ENCODE assay signal across 29 cellular contexts in genomic region chr2:509888-510287, GRCh38.
"Had no signal": no experiment of that assay in that cellular context is flagged by ENCODE, and none has a peak within 500 bp of the region (broad histone marks: within the 10 kb centered on the region; RNA-seq: fewer than 3 reads in every experiment).

No MANE protein-coding gene starts in this region.

- H3K27me3 ChIP-seq: brain microvascular endothelial cell, foreskin keratinocyte, gastrocnemius medialis had no signal

- H3K9me3 ChIP-seq: esophagus muscularis mucosa, gastrocnemius medialis, heart left ventricle had no signal

- FAIRE-seq: astrocyte had no signal

- H3K36me3 ChIP-seq: brain microvascular endothelial cell, esophagus muscularis mucosa, gastrocnemius medialis, heart left ventricle, WERI-Rb-1 had no signal

- DNase-seq: activated B cell treated with CpG ODN at 0.5 μM for 24 hours; activated CD4-positive, alpha-beta T cell treated with anti-CD3 and anti-CD28 coated beads for 48 hours; activated CD4-positive, alpha-beta T cell treated with anti-CD3 and anti-CD28 coated beads, Interleukin-2, amount 50 U/mL, for 1 hour; activated CD4-positive, alpha-beta T cell treated with anti-CD3 and anti-CD28 coated beads, Interleukin-2, amount 50 U/mL, for 48 hours; activated CD8-positive, alpha-beta memory T cell treated with anti-CD3 and anti-CD28 coated beads for 24 hours; activated CD8-positive, alpha-beta T cell treated with anti-CD3 and anti-CD28 coated beads for 36 hours; activated gamma-delta T cell treated with Interleukin-2 at 50 U/mL for 16 hours; activated naive CD4-positive, alpha-beta T cell treated with anti-CD3 and anti-CD28 coated beads, Interleukin-2, amount 50 U/mL, for 16 hours; activated naive CD4-positive, alpha-beta T cell treated with Interleukin-2 at 50 U/mL for 16 hours; activated T-cell treated with anti-CD3 and anti-CD28 coated beads, Interleukin-2, amount 50 U/mL, for 48 hours; amniotic stem cell; anterior cingulate cortex; brain microvascular endothelial cell; effector CD8-positive, alpha-beta T cell; erythroblast; foreskin keratinocyte; gastrocnemius medialis; glutamatergic neuron; heart left ventricle; T-helper 1 cell; T-helper 17 cell; T1000; WERI-Rb-1 had no signal

- H3K4me3 Mint-ChIP-seq: activated B cell treated with CpG ODN at 0.5 μM for 24 hours; activated CD8-positive, alpha-beta T cell treated with anti-CD3 and anti-CD28 coated beads for 36 hours; activated naive CD8-positive, alpha-beta T cell; central memory CD8-positive, alpha-beta T cell; T-helper 17 cell; T-helper 2 cell treated with Interferon-gamma antibody and Interleukin-4, amounts not matched to agents 5 μg/mL and 100 μg/mL, for 36 hours had no signal

- H3K4me1 ChIP-seq: esophagus muscularis mucosa, foreskin keratinocyte, gastrocnemius medialis, heart left ventricle had no signal

- H3K36me3 Mint-ChIP-seq: activated naive CD8-positive, alpha-beta T cell had no signal

- H3K27ac Mint-ChIP-seq: activated B cell treated with CpG ODN at 0.5 μM for 24 hours; activated CD8-positive, alpha-beta T cell treated with anti-CD3 and anti-CD28 coated beads for 36 hours; activated naive CD8-positive, alpha-beta T cell; T-helper 17 cell; T-helper 2 cell treated with Interferon-gamma antibody and Interleukin-4, amounts not matched to agents 5 μg/mL and 100 μg/mL, for 36 hours had no signal

- H3K4me1 Mint-ChIP-seq: activated B cell treated with CpG ODN at 0.5 μM for 24 hours; central memory CD8-positive, alpha-beta T cell; T-helper 17 cell had no signal

- H3K27me3 Mint-ChIP-seq: activated naive CD8-positive, alpha-beta T cell had no signal

- H3K4me3 ChIP-seq: esophagus muscularis mucosa, gastrocnemius medialis, heart left ventricle had no signal

- H3K9me3 Mint-ChIP-seq: activated B cell treated with CpG ODN at 0.5 μM for 24 hours; activated CD8-positive, alpha-beta T cell treated with anti-CD3 and anti-CD28 coated beads for 36 hours; central memory CD8-positive, alpha-beta T cell; T-helper 2 cell treated with Interferon-gamma antibody and Interleukin-4, amounts not matched to agents 5 μg/mL and 100 μg/mL, for 36 hours had no signal

- ATAC-seq: activated CD4-positive, CD25-positive, alpha-beta regulatory T cell treated with anti-CD3 and anti-CD28 coated beads, Interleukin-2, amount 50 U/mL, for 24 hours; activated CD8-positive, alpha-beta T cell treated with anti-CD3 and anti-CD28 coated beads for 36 hours; foreskin keratinocyte; gastrocnemius medialis; heart left ventricle; T-helper 17 cell had no signal

- H3K27ac ChIP-seq: brain microvascular endothelial cell, esophagus muscularis mucosa, foreskin keratinocyte, gastrocnemius medialis, heart left ventricle, WERI-Rb-1 had no signal
